In the genomic region with DNA sequence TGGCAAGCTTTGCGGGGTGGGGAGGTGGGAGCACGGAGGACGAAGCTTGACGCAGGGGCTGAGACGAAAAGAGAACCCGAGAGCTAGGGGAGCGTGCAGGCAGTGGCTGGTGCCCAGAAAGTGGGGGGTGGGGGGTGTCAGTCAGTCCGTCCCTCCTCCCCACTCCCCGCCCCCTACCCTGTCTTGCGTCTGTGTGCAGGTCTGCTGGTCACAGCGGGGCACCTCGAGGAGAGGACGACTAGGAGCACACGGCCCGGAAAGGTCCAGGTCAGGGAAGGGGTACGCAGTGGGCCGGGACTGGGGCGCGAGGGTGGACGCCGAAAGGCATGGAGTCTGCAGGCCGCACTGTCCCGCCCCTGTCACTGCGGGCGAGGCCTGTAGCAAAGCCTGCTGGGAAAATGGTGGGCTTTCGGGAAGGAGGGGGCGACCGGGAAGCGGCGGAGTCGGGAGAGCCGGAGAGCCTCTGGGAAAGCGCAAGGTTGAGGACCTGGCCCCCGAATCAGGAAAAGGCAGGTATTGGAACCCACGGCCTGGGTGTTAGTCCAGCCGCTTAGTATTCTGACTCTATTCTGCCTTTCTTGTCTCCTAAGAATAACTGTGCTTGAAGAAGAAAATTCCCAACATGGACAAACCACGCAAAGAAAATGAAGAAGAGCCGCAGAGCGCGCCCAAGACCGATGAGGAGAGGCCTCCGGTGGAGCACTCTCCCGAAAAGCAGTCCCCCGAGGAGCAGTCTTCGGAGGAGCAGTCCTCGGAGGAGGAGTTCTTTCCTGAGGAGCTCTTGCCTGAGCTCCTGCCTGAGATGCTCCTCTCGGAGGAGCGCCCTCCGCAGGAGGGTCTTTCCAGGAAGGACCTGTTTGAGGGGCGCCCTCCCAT, we compare ENCODE assay signal across 8 cellular contexts. TPM values are rescaled to one million over a fixed set of nuclear protein-coding genes. Genes with fewer than 3 reads are reported as not detected.
DNase-seq lines count a peak whose midpoint lies in the region; ATAC-seq and TF ChIP-seq lines count a peak whose summit lies in the region.

No MANE protein-coding gene starts in this region.

- peak overlapping the region; percentile 94 for H2AFZ ChIP-seq in Loucy (ENCODE audit: low read length)

- H3K36me3 ChIP-seq in Loucy (ENCODE audit: insufficient read depth, low read length), result no peaks in the 10 kb centered on the region
- no peaks in the 10 kb centered on the region for H3K36me3 ChIP-seq in skeletal muscle satellite cell (ENCODE audit: insufficient read depth, low read length)

- TF ChIP-seq CTCF in Loucy (conservative IDR thresholded peaks at IDR 0.05; ENCODE audit: low read length), result peak; percentile 62

- no peaks in the 10 kb centered on the region for H3K27me3 ChIP-seq in Loucy (ENCODE audit: insufficient read depth, low read length, poor library complexity, severe bottlenecking)
- H3K27me3 ChIP-seq in skeletal muscle satellite cell (ENCODE audit: control insufficient read depth, insufficient read depth, low read length), result no peaks in the 10 kb centered on the region

- DNase-seq in COR-L47 (lab: John Stamatoyannopoulos, UW) (peak; percentile 42), SW 1271 (lab: John Stamatoyannopoulos, UW) (peak; percentile 4 to 42), caudate nucleus (lab: John Stamatoyannopoulos, UW) (peak in 59 of 61 donors; percentile 10 to 82 (median 55)), iris pigment epithelial cell (ENCODE audit: low read depth) (peak; percentile 62), hepatic stellate cell (ENCODE audit: low spot score) (no peak)

- H3K9me3 ChIP-seq in Loucy (ENCODE audit: insufficient read depth, low read depth, low read length) (no peaks in the 10 kb centered on the region), skeletal muscle satellite cell (replicated peaks; ENCODE audit: low read length) (no peaks in the 10 kb centered on the region)

- peak overlapping the region; percentile 89 for H3K4me2 ChIP-seq in Loucy (ENCODE audit: low read depth, low read length, poor library complexity, severe bottlenecking)
- H3K4me2 ChIP-seq in skeletal muscle satellite cell (ENCODE audit: low read length), result peak overlapping the region; percentile 86

- H4K20me1 ChIP-seq in Loucy (ENCODE audit: insufficient read depth, low read length, poor library complexity, severe bottlenecking), result no peaks in the 10 kb centered on the region

- H3K9ac ChIP-seq in Loucy (ENCODE audit: low read depth, low read length, poor library complexity, severe bottlenecking) (peak overlapping the region; percentile 92), skeletal muscle satellite cell (ENCODE audit: low read depth, low read length) (peak overlapping the region; percentile 94)

- H3K27ac ChIP-seq in caudate nucleus (ENCODE audit: low read depth, low read length), result peak overlapping the region; percentile 88

- H3F3A ChIP-seq in Loucy (ENCODE audit: low read depth), result no peaks in the 10 kb centered on the region

- peak; percentile 41 for ATAC-seq in GM21576 (IDR thresholded peaks at IDR 0.05; ENCODE audit: unreplicated experiment)

- H3K79me2 ChIP-seq in Loucy (ENCODE audit: insufficient read depth, low read length), result peaks cover 3% of the 10 kb centered on the region; the same call in 1 of the 2 replicates

- H3K4me1 ChIP-seq in Loucy (ENCODE audit: insufficient read depth, low read length, poor library complexity, severe bottlenecking), result peaks cover 4% of the 10 kb centered on the region
- peaks cover 4% of the 10 kb centered on the region for H3K4me1 ChIP-seq in skeletal muscle satellite cell (ENCODE audit: control insufficient read depth, insufficient read depth, low read length)

- H3K4me3 ChIP-seq in Loucy (ENCODE audit: low read length, poor library complexity, severe bottlenecking), result peak overlapping the region; percentile 95
- peak overlapping the region; percentile 79 for H3K4me3 ChIP-seq in skeletal muscle satellite cell (ENCODE audit: low read length)

- H3K9me2 ChIP-seq in Loucy (replicated peaks; ENCODE audit: low read depth, low read length), result no peaks in the 10 kb centered on the region

RNA-seq across cellular contexts. Expression of gene TCEAL1, which starts 0.8 kb away (rescaled TPM):
- total RNA-seq in skeletal muscle satellite cell (2012; rRNA removed), result 19.9 and 22.6 TPM in 2 replicates

RNA-seq across cellular contexts. Expression of gene TCEAL3, which starts 21.8 kb away (rescaled TPM):
- total RNA-seq in skeletal muscle satellite cell (2012; rRNA removed), result 5.2 and 9.4 TPM in 2 replicates

RNA-seq across cellular contexts. Expression of gene TCEAL4, which starts 44.2 kb away (rescaled TPM):
- total RNA-seq in skeletal muscle satellite cell (2012; rRNA removed), result 24.7 and 33.2 TPM in 2 replicates

RNA-seq across cellular contexts. Expression of gene MORF4L2, which starts 57.0 kb away (rescaled TPM):
- total RNA-seq in skeletal muscle satellite cell (2012; rRNA removed), result 966 and 1,232 TPM in 2 replicates
